8 cellular contexts compared by ENCODE assay signal in the genomic region with DNA sequence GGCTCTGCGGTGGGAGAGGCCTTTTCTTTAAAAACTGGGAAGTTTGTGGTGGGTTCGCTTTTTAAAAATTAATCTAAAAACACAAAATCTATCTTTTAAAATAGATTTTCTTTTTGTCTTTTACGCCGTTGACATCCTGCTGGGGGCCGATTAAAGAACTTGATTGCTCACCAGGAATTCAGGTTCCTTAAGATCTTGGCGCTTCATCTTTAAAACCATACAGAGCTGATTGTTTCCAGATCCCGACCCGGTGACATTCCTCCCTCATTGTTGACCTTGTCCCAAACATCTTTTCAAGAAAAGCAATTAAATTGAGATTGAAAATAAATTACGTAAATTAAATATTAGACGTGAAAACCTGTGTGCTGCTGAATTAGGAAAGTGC. TPM values are rescaled to one million over a fixed set of nuclear protein-coding genes. Genes with fewer than 3 reads are reported as not detected.
DNase-seq lines count a peak whose midpoint lies in the region; ATAC-seq, FAIRE-seq and TF ChIP-seq lines count a peak whose summit lies in the region.

No MANE protein-coding gene starts in this region.

- intact Hi-C loops in PC-3 (cut with micrococcal nuclease), result loop anchor here (1.0 kb wide), 2 partner anchors 27 to 35 kb away; no protein-coding TSS in a partner anchor
- intact Hi-C loops in endothelial cell of umbilical vein (cut with micrococcal nuclease), result loop anchor here (1.0 kb wide), 3 partner anchors 15 to 27 kb away; no protein-coding TSS in a partner anchor

- no peaks in the 10 kb centered on the region for H3K9me2 ChIP-seq in PC-3 (replicated peaks; ENCODE audit: low read length)

- H3K4me1 Mint-ChIP-seq in CD4-positive, CD25-positive, alpha-beta regulatory T cell, result peaks cover 0 to 4% (median 2%) of the 10 kb centered on the region in 4 donors

- H4K91ac ChIP-seq in neuronal stem cell (ENCODE audit: low read depth, low read length, poor library complexity), result no peak overlapping the region

- H3K9ac ChIP-seq in PC-3 (ENCODE audit: low read length) (peak overlapping the region; percentile 83), endothelial cell of umbilical vein (replicated peaks; ENCODE audit: extremely low read depth, insufficient read depth, low read length) (peak overlapping the region; percentile 95), neuronal stem cell (ENCODE audit: low read depth, low read length, poor library complexity) (no peak overlapping the region)

- CTCF ChIA-PET in PC-3 (lab: Charles Lee), result interaction anchor here (0.6 to 1.2 kb wide), 4 partner anchors 13 to 1721 kb away, joined by 3 to 11 read pairs (median 4); no protein-coding TSS in a partner anchor
- CTCF ChIA-PET in endothelial cell of umbilical vein (lab: Charles Lee), result interaction anchor here (0.9 to 7.2 kb wide), 15 partner anchors 9 to 160 kb away, joined by 3 to 110 read pairs (median 16); partner anchors contain the start of gene PHGDH

- TF ChIP-seq CTCF in PC-3 (conservative IDR thresholded peaks at IDR 0.05; ENCODE audit: low read depth, low read length) (no peak), endothelial cell of umbilical vein (IDR thresholded peaks at IDR 0.05; ENCODE audit: extremely low read depth in 1 of 2, insufficient read depth in 1 of 2, low read depth in 1 of 2, low read length in 2 of 2) (no peak)

- peaks cover 72% of the 10 kb centered on the region for H3K27me3 Mint-ChIP-seq in CD4-positive, CD25-positive, alpha-beta regulatory T cell

- peaks cover 5% of the 10 kb centered on the region for H3K79me1 ChIP-seq in neuronal stem cell (ENCODE audit: low read depth, low read length)

- H3K9me1 ChIP-seq in endothelial cell of umbilical vein (replicated peaks; ENCODE audit: control insufficient read depth, extremely low read depth, insufficient read depth, low read length), result no peaks in the 10 kb centered on the region

- no peak overlapping the region for H3K23ac ChIP-seq in neuronal stem cell (ENCODE audit: low read depth, low read length, poor library complexity)

- no peak for DNase-seq in CD4-positive, CD25-positive, alpha-beta regulatory T cell
- DNase-seq in PC-3, result no peak
- DNase-seq in endothelial cell of umbilical vein (ENCODE audit: low read depth, low spot score), result no peak
- no peak for DNase-seq in neuronal stem cell (ENCODE audit: low spot score)
- DNase-seq in NCI-H2171 treated with DMSO at 0.1 percent for 48 hours (lab: John Stamatoyannopoulos, UW), result no peak
- no peak for DNase-seq in NCI-H345 treated with DMSO at 0.1 percent for 48 hours (lab: John Stamatoyannopoulos, UW; ENCODE audit: unreplicated experiment)
- DNase-seq in NCI-H2196 treated with DMSO at 0.1 percent for 48 hours (lab: John Stamatoyannopoulos, UW; ENCODE audit: unreplicated experiment), result no peak

- TF ChIP-seq POLR2A in endothelial cell of umbilical vein (IDR thresholded peaks at IDR 0.05; ENCODE audit: low read depth, low read length), result no peak

- no peak overlapping the region for H3K4ac ChIP-seq in neuronal stem cell (ENCODE audit: low read length)

- no CpG with 5 or more reads among the region's 10 CpGs for WGBS in neuronal stem cell (ENCODE audit: extremely low coverage in 2 of 2, insufficient read length in 2 of 2, insufficient replicate concordance in 1 of 2), 2 donors

- no TSS peak for BruUV-seq in PC-3 (replicated peaks; lab: Mats Ljungman, UMichigan)
- BruUV-seq in endothelial cell of umbilical vein (replicated peaks; lab: Mats Ljungman, UMichigan), result TSS peak; percentile 3

- peak overlapping the region; percentile 87 for H3K4me2 ChIP-seq in PC-3 (ENCODE audit: low read length)
- peak overlapping the region; percentile 89 for H3K4me2 ChIP-seq in endothelial cell of umbilical vein (ENCODE audit: insufficient read depth, low read length)
- peak overlapping the region; percentile 54 for H3K4me2 ChIP-seq in neuronal stem cell (ENCODE audit: insufficient read depth, low read length, poor library complexity, severe bottlenecking)

- no peak overlapping the region for H3K4me3 ChIP-seq in CD4-positive, CD25-positive, alpha-beta regulatory T cell (ENCODE audit: low read depth, low read length)
- H3K4me3 ChIP-seq in PC-3 (ENCODE audit: low read length) (peak overlapping the region; percentile 92), endothelial cell of umbilical vein (replicated peaks in 1 of 3; ENCODE audit: insufficient read depth in 1 of 3, low read depth in 1 of 3, low read length in 3 of 3) (peak overlapping the region; percentile 53 to 99 (median 70)), neuronal stem cell (ENCODE audit: low read length in 2 of 2) (peak overlapping the region; percentile 90 to 96)

- FAIRE-seq in endothelial cell of umbilical vein (lab: Jason Lieb, UNC), result no peak

- no peak overlapping the region for H2AK5ac ChIP-seq in neuronal stem cell (ENCODE audit: low read depth, low read length)

- peaks cover 0 to 4% (median 0%) of the 10 kb centered on the region in 7 donors for H3K9me3 Mint-ChIP-seq in CD4-positive, CD25-positive, alpha-beta regulatory T cell

- no peaks in the 10 kb centered on the region for H3K36me3 ChIP-seq in CD4-positive, CD25-positive, alpha-beta regulatory T cell (ENCODE audit: control insufficient read depth, insufficient read depth, low read length)
- H3K36me3 ChIP-seq in PC-3 (ENCODE audit: low read depth, low read length), result no peaks in the 10 kb centered on the region
- no peaks in the 10 kb centered on the region for H3K36me3 ChIP-seq in endothelial cell of umbilical vein (ENCODE audit: control insufficient read depth in 2 of 2, extremely low read depth in 1 of 2, insufficient read depth in 2 of 2, low read length in 2 of 2)
- no peaks in the 10 kb centered on the region for H3K36me3 ChIP-seq in neuronal stem cell (replicated peaks in 1 of 2; ENCODE audit: control insufficient read depth in 2 of 2, insufficient read depth in 2 of 2, low read length in 2 of 2)

- H3F3A ChIP-seq in PC-3 (ENCODE audit: low read length, unreplicated experiment), result peaks cover 3% of the 10 kb centered on the region

- H3K4me3 Mint-ChIP-seq in CD4-positive, CD25-positive, alpha-beta regulatory T cell, result peak overlapping the region; percentile 7 to 60 (median 34)

- no peak overlapping the region for H2BK120ac ChIP-seq in neuronal stem cell (ENCODE audit: low read depth, low read length)

- H3K27ac ChIP-seq in CD4-positive, CD25-positive, alpha-beta regulatory T cell (ENCODE audit: insufficient read depth, low read length, poor library complexity, severe bottlenecking), result no peak overlapping the region
- H3K27ac ChIP-seq in PC-3 (ENCODE audit: low read length) (peak overlapping the region; percentile 74), endothelial cell of umbilical vein (ENCODE audit: insufficient read depth, low read depth, low read length) (peak overlapping the region; percentile 91), neuronal stem cell (replicated peaks; ENCODE audit: low read length) (no peak overlapping the region)

- dilution Hi-C loops in endothelial cell of umbilical vein (cut with MboI; ENCODE audit: extremely low pct_ligation_motif_present, low sequenced_read_pairs), result no loop called here

- no peaks in the 10 kb centered on the region for H3K36me3 Mint-ChIP-seq in CD4-positive, CD25-positive, alpha-beta regulatory T cell

- peaks cover 13% of the 10 kb centered on the region for H3K4me1 ChIP-seq in CD4-positive, CD25-positive, alpha-beta regulatory T cell (ENCODE audit: control insufficient read depth, insufficient read depth, low read length, poor library complexity, severe bottlenecking)
- H3K4me1 ChIP-seq in PC-3 (ENCODE audit: insufficient read depth, low read length), result peaks cover 20% of the 10 kb centered on the region
- H3K4me1 ChIP-seq in endothelial cell of umbilical vein (ENCODE audit: control insufficient read depth, extremely low read depth, insufficient read depth, low read length), result peaks cover 26% of the 10 kb centered on the region
- H3K4me1 ChIP-seq in neuronal stem cell (ENCODE audit: control insufficient read depth in 2 of 2, insufficient read depth in 1 of 2, low read depth in 1 of 2, low read length in 2 of 2), result peaks cover 7% of the 10 kb centered on the region in 2 donors

- H2BK5ac ChIP-seq in neuronal stem cell (ENCODE audit: low read length), result no peak overlapping the region

- no peaks in the 10 kb centered on the region for H3K9me3 ChIP-seq in CD4-positive, CD25-positive, alpha-beta regulatory T cell (ENCODE audit: control insufficient read depth in 2 of 2, low read length in 2 of 2)
- no peaks in the 10 kb centered on the region for H3K9me3 ChIP-seq in PC-3 (ENCODE audit: low read length)
- H3K9me3 ChIP-seq in endothelial cell of umbilical vein (replicated peaks; ENCODE audit: control insufficient read depth, insufficient read depth, low read length), result no peaks in the 10 kb centered on the region
- no peaks in the 10 kb centered on the region for H3K9me3 ChIP-seq in neuronal stem cell (replicated peaks in 1 of 2; ENCODE audit: control insufficient read depth in 2 of 2, insufficient read depth in 1 of 2, low read depth in 1 of 2, low read length in 2 of 2)

- H3K18ac ChIP-seq in neuronal stem cell (ENCODE audit: low read length), result peak overlapping the region; percentile 91

- peaks cover 25% of the 10 kb centered on the region for H3K27me3 ChIP-seq in CD4-positive, CD25-positive, alpha-beta regulatory T cell (ENCODE audit: control insufficient read depth, insufficient read depth, low read length)
- H3K27me3 ChIP-seq in PC-3 (ENCODE audit: low read length), result no peaks in the 10 kb centered on the region
- peaks cover 0 to 3% of the 10 kb centered on the region in 2 experiments for H3K27me3 ChIP-seq in endothelial cell of umbilical vein (ENCODE audit: control insufficient read depth in 2 of 2, insufficient read depth in 2 of 2, low read length in 2 of 2)
- H3K27me3 ChIP-seq in neuronal stem cell (ENCODE audit: control insufficient read depth in 3 of 3, insufficient read depth in 3 of 3, low read depth in 1 of 3, low read length in 3 of 3), result peaks cover 0 to 39% (median 0%) of the 10 kb centered on the region in 3 experiments

- H4K20me1 ChIP-seq in PC-3 (ENCODE audit: low read length) (no peaks in the 10 kb centered on the region), endothelial cell of umbilical vein (replicated peaks; ENCODE audit: control insufficient read depth, extremely low read depth, insufficient read depth, low read length) (no peaks in the 10 kb centered on the region)

- no peak overlapping the region for H4K8ac ChIP-seq in neuronal stem cell (ENCODE audit: low read depth, low read length)

- H2AFZ ChIP-seq in PC-3 (ENCODE audit: low read length) (peak overlapping the region; percentile 78), endothelial cell of umbilical vein (ENCODE audit: low read depth, low read length) (peak overlapping the region; percentile 49), neuronal stem cell (ENCODE audit: low read length) (peak overlapping the region; percentile 99)

- no peak overlapping the region for H3K14ac ChIP-seq in neuronal stem cell (ENCODE audit: low read length)

- H3K27ac Mint-ChIP-seq in CD4-positive, CD25-positive, alpha-beta regulatory T cell, result no peak overlapping the region

- H2BK12ac ChIP-seq in neuronal stem cell (ENCODE audit: low read length), result no peak overlapping the region

- no peak for ATAC-seq in CD4-positive, CD25-positive, alpha-beta regulatory T cell (ENCODE audit: low read depth in 2 of 2)
- ATAC-seq in PC-3, result no peak; the same call in 1 of the 2 replicates
- no peak for ATAC-seq in GM19397 (IDR thresholded peaks at IDR 0.05; ENCODE audit: unreplicated experiment)

- no peak overlapping the region for H2BK15ac ChIP-seq in neuronal stem cell (ENCODE audit: low read length)

- POLR2A ChIA-PET in PC-3 (lab: Charles Lee; ENCODE audit: unreplicated experiment), result interaction anchor here (0.6 kb wide), 1 partner anchor 13 kb away, joined by 3 read pairs; no protein-coding TSS in a partner anchor
- POLR2A ChIA-PET in endothelial cell of umbilical vein (lab: Charles Lee), result interaction anchor here (0.8 to 2.3 kb wide), 10 partner anchors 13 to 64 kb away, joined by 3 to 21 read pairs (median 9); no protein-coding TSS in a partner anchor

- peaks cover 41% of the 10 kb centered on the region for H3K79me2 ChIP-seq in PC-3 (ENCODE audit: low read length)
- H3K79me2 ChIP-seq in endothelial cell of umbilical vein (ENCODE audit: control insufficient read depth, insufficient read depth, low read length), result peaks cover 40% of the 10 kb centered on the region

RNA-seq across cellular contexts. Expression of gene ZNF697, which starts 0.5 kb away (rescaled TPM):
- not detected for total RNA-seq in CD4-positive, CD25-positive, alpha-beta regulatory T cell
- polyA plus RNA-seq in CD4-positive, CD25-positive, alpha-beta regulatory T cell, result not detected
- total RNA-seq in PC-3 (2014; rRNA removed) (3.9 and 5.3 TPM in 2 replicates), endothelial cell of umbilical vein (14.1 and 15.0 TPM in 2 replicates)
- polyA plus RNA-seq in endothelial cell of umbilical vein, result 6.2 and 6.3 TPM in 2 replicates
- 5.2 and 5.9 TPM in 2 replicates for polyA plus RNA-seq in endothelial cell of umbilical vein (2011; cell fraction: cytosol; rRNA removed)
- 14.7 and 17.0 TPM in 2 replicates for polyA plus RNA-seq in endothelial cell of umbilical vein (2011; cell fraction: nucleus; rRNA removed)
- 11.7 and 13.9 TPM in 2 replicates for polyA plus RNA-seq in endothelial cell of umbilical vein (2012)
- 15.0 and 16.5 TPM in 2 replicates for polyA minus RNA-seq in endothelial cell of umbilical vein
- polyA minus RNA-seq in endothelial cell of umbilical vein (2011; cell fraction: cytosol; rRNA and poly(A)+ RNA removed), result 2.8 TPM
- polyA minus RNA-seq in endothelial cell of umbilical vein (2011; cell fraction: nucleus; rRNA and poly(A)+ RNA removed), result 30.5 and 32.3 TPM in 2 replicates
- 4.7 TPM for polyA plus RNA-seq in neuronal stem cell (2013, experiment 1 of 2)
- polyA plus RNA-seq in neuronal stem cell (2013, experiment 2 of 2), result 4.7 TPM

Comparison
In these comparisons a context has a peak if more than half of its experiments do, and no peak if none do; other contexts are left out.
1. H3K27ac ChIP-seq: peak in PC-3 (single experiment) and endothelial cell of umbilical vein (single experiment); none in CD4-positive, CD25-positive, alpha-beta regulatory T cell (single experiment) and neuronal stem cell (single experiment).
2. H2AFZ ChIP-seq: peak in every context shown above with its lines; median percentile 99 in neuronal stem cell; 78 in PC-3; 49 in endothelial cell of umbilical vein.
3. Peak in every context shown above with its lines, with median percentiles within 50 percentile points of each other: H3K4me2 ChIP-seq.